ENCODE assay signal across 11 cellular contexts in genomic region chr16:70714526-70715112, GRCh38. TPM values are rescaled to one million over a fixed set of nuclear protein-coding genes. Genes with fewer than 3 reads are reported as not detected.
DNase-seq lines count a peak whose midpoint lies in the region; ATAC-seq and TF ChIP-seq lines count a peak whose summit lies in the region.
"Had no signal": no experiment of that assay in that cellular context is flagged by ENCODE, and none has a peak within 500 bp of the region (broad histone marks: within the 10 kb centered on the region; RNA-seq: fewer than 3 reads in every experiment).

No MANE protein-coding gene starts in this region.

- H3K79me2 ChIP-seq in neural progenitor cell (ENCODE audit: low read depth): no peaks in the 10 kb centered on the region

- H3K27ac ChIP-seq in neural progenitor cell: no peak overlapping the region
- H3K27ac ChIP-seq in upper lobe of right lung: peak overlapping the region; percentile 56
- H3K27ac ChIP-seq: 22Rv1 had no signal

- ATAC-seq in esophagus mucosa: peak; percentile 1
- no peak for ATAC-seq in upper lobe of right lung
- ATAC-seq: stimulated activated naive CD8-positive, alpha-beta T cell treated with anti-CD3 and anti-CD28 coated beads, Interleukin-15, Interleukin-2, amounts not matched to agents 100 U/mL and 50 U/mL, for 24 hours had no signal

- H3K4me1 ChIP-seq in neural progenitor cell (peaks cover 18% of the 10 kb centered on the region), upper lobe of right lung (peaks cover 30% of the 10 kb centered on the region)

- CTCF ChIA-PET in activated CD4-positive, alpha-beta T cell treated with anti-CD3 and anti-CD28 coated beads, Interleukin-2, amount 10 ng/mL, durations not matched to agents 7 days and 5 days (lab: Charles Lee): interaction anchor here (1.2 kb wide), 1 partner anchor 14 kb away, joined by 4 read pairs; no protein-coding TSS in a partner anchor

- H3K9me3 Mint-ChIP-seq in neural progenitor cell: peaks cover 4% of the 10 kb centered on the region
- no peaks in the 10 kb centered on the region for H3K9me3 Mint-ChIP-seq in activated CD4-positive, alpha-beta T cell treated with anti-CD3 and anti-CD28 coated beads, Interleukin-2, amount 10 ng/mL, durations not matched to agents 7 days and 5 days

- no peaks in the 10 kb centered on the region for H3K27me3 ChIP-seq in neural progenitor cell
- H3K27me3 ChIP-seq in upper lobe of right lung: no peaks in the 10 kb centered on the region

- H3K27ac Mint-ChIP-seq in neural progenitor cell: peak overlapping the region; percentile 60
- H3K27ac Mint-ChIP-seq in activated CD4-positive, alpha-beta T cell treated with anti-CD3 and anti-CD28 coated beads, Interleukin-2, amount 10 ng/mL, durations not matched to agents 7 days and 5 days: no peak overlapping the region

- H3K4me1 Mint-ChIP-seq in neural progenitor cell: peaks cover 50% of the 10 kb centered on the region
- H3K4me1 Mint-ChIP-seq in activated CD4-positive, alpha-beta T cell treated with anti-CD3 and anti-CD28 coated beads, Interleukin-2, amount 10 ng/mL, durations not matched to agents 7 days and 5 days: peaks cover 8% of the 10 kb centered on the region

- H3K36me3 ChIP-seq in neural progenitor cell (no peaks in the 10 kb centered on the region), upper lobe of right lung (no peaks in the 10 kb centered on the region)

- no peaks in the 10 kb centered on the region for H3K9me3 ChIP-seq in neural progenitor cell (ENCODE audit: low read depth)
- no peaks in the 10 kb centered on the region for H3K9me3 ChIP-seq in upper lobe of right lung

- intact Hi-C loops in upper lobe of right lung (cut with DNase I): no loop called here

- H3K4me3 Mint-ChIP-seq in neural progenitor cell: no peak overlapping the region
- no peak overlapping the region for H3K4me3 Mint-ChIP-seq in activated CD4-positive, alpha-beta T cell treated with anti-CD3 and anti-CD28 coated beads, Interleukin-2, amount 10 ng/mL, durations not matched to agents 7 days and 5 days

- H3K27me3 Mint-ChIP-seq in neural progenitor cell (ENCODE audit: insufficient read depth, low read depth): peaks cover 7% of the 10 kb centered on the region
- no peaks in the 10 kb centered on the region for H3K27me3 Mint-ChIP-seq in activated CD4-positive, alpha-beta T cell treated with anti-CD3 and anti-CD28 coated beads, Interleukin-2, amount 10 ng/mL, durations not matched to agents 7 days and 5 days

- H3K4me2 ChIP-seq in neural progenitor cell: no peak overlapping the region

- H3F3A ChIP-seq in neural progenitor cell (ENCODE audit: low read depth): no peaks in the 10 kb centered on the region

- POLR2A ChIA-PET in activated CD4-positive, alpha-beta T cell treated with anti-CD3 and anti-CD28 coated beads, Interleukin-2, amount 10 ng/mL, durations not matched to agents 7 days and 5 days (lab: Charles Lee): no interaction called here

- no peak overlapping the region for H3K9ac ChIP-seq in neural progenitor cell

- TF ChIP-seq CTCF in neural progenitor cell (IDR thresholded peaks at IDR 0.05) (no peak), upper lobe of right lung (IDR thresholded peaks at IDR 0.05) (no peak)

- peaks cover 7% of the 10 kb centered on the region for H3K36me3 Mint-ChIP-seq in neural progenitor cell
- peaks cover 6% of the 10 kb centered on the region for H3K36me3 Mint-ChIP-seq in activated CD4-positive, alpha-beta T cell treated with anti-CD3 and anti-CD28 coated beads, Interleukin-2, amount 10 ng/mL, durations not matched to agents 7 days and 5 days (ENCODE audit: low read depth)

- H2AFZ ChIP-seq in neural progenitor cell (replicated peaks): no peak overlapping the region

- peak; percentile 23 for DNase-seq in NCI-H1092 treated with DMSO at 0.1 percent for 48 hours (lab: John Stamatoyannopoulos, UW)
- no peak for DNase-seq in NCI-H1092 (lab: John Stamatoyannopoulos, UW)
- DNase-seq in neural progenitor cell (ENCODE audit: low spot score): no peak
- DNase-seq in upper lobe of right lung: no peak
- no peak for DNase-seq in activated CD4-positive, alpha-beta T cell treated with anti-CD3 and anti-CD28 coated beads, Interleukin-2, amount 10 ng/mL, durations not matched to agents 7 days and 5 days
- no peak for DNase-seq in HPDE6-E6E7 (ENCODE audit: extremely low spot score)
- DNase-seq in activated T-cell treated with anti-CD3 and anti-CD28 coated beads, Interleukin-2, amount 50 U/mL, for 48 hours: no peak
- DNase-seq: stimulated activated naive CD8-positive, alpha-beta T cell treated with anti-CD3 and anti-CD28 coated beads, Interleukin-15, Interleukin-2, amounts not matched to agents 100 U/mL and 50 U/mL, for 24 hours; T-helper 1 cell had no signal

- no peak overlapping the region for H3K4me3 ChIP-seq in neural progenitor cell
- no peak overlapping the region for H3K4me3 ChIP-seq in upper lobe of right lung

- no peaks in the 10 kb centered on the region for H4K20me1 ChIP-seq in neural progenitor cell (ENCODE audit: low read depth)

RNA-seq across cellular contexts. Expression of gene MTSS2, which starts 28.8 kb away (rescaled TPM):
- 32.8 TPM for total RNA-seq in esophagus mucosa
- 6.2 and 22.1 TPM in 2 replicates for total RNA-seq in neural progenitor cell (ENCODE audit: low replicate concordance)
- 81.3 TPM for total RNA-seq in upper lobe of right lung
- 1 to 10 TPM; 7.1 to 9.2 TPM for total RNA-seq in activated CD4-positive, alpha-beta T cell treated with anti-CD3 and anti-CD28 coated beads, Interleukin-2, amount 10 ng/mL, durations not matched to agents 7 days and 5 days
